1 cellular context compared by ENCODE assay signal in genomic region chr3:159814161-159814560, GRCh38.
A peak's percentile ranks its signal among the peaks of the same experiment; 100 is the strongest.
TF ChIP-seq lines count a peak whose summit lies in the region.

No MANE protein-coding gene starts in this region.

TF ChIP-seq in HepG2, 621 proteins besides CTCF, POLR2A, EP300 and RAD21:
- TF ChIP-seq, protein P1, sequence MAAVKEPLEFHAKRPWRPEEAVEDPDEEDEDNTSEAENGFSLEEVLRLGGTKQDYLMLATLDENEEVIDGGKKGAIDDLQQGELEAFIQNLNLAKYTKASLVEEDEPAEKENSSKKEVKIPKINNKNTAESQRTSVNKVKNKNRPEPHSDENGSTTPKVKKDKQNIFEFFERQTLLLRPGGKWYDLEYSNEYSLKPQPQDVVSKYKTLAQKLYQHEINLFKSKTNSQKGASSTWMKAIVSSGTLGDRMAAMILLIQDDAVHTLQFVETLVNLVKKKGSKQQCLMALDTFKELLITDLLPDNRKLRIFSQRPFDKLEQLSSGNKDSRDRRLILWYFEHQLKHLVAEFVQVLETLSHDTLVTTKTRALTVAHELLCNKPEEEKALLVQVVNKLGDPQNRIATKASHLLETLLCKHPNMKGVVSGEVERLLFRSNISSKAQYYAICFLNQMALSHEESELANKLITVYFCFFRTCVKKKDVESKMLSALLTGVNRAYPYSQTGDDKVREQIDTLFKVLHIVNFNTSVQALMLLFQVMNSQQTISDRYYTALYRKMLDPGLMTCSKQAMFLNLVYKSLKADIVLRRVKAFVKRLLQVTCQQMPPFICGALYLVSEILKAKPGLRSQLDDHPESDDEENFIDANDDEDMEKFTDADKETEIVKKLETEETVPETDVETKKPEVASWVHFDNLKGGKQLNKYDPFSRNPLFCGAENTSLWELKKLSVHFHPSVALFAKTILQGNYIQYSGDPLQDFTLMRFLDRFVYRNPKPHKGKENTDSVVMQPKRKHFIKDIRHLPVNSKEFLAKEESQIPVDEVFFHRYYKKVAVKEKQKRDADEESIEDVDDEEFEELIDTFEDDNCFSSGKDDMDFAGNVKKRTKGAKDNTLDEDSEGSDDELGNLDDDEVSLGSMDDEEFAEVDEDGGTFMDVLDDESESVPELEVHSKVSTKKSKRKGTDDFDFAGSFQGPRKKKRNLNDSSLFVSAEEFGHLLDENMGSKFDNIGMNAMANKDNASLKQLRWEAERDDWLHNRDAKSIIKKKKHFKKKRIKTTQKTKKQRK (IDR thresholded peaks at IDR 0.05; ENCODE audit: low read length), result no peak
- TF ChIP-seq GABPA (IDR thresholded peaks at IDR 0.05; ENCODE audit: low read depth, low read length) (no peak), GABPA (CRISPR knock-in tag; IDR thresholded peaks at IDR 0.05; ENCODE audit: low read depth) (peak; percentile 64)
